In genomic region chr5:169808118-169808581, GRCh38 we compare ENCODE assay signal across 1 cellular context.
TF ChIP-seq lines count a peak whose summit lies in the region.

No MANE protein-coding gene starts in this region.

TF ChIP-seq in H1, 55 proteins besides CTCF, POLR2A, EP300 and RAD21:
- no peak for TF ChIP-seq RXRA (IDR thresholded peaks at IDR 0.05; ENCODE audit: insufficient read depth, low read depth, low read length)
- TF ChIP-seq CHD7 (IDR thresholded peaks at IDR 0.05; ENCODE audit: insufficient replicate concordance, low read length), result peak; percentile 36
- TF ChIP-seq SIX5 (IDR thresholded peaks at IDR 0.05; ENCODE audit: low read depth, low read length), result no peak
